ENCODE assay signal across 18 cellular contexts in the genomic region with DNA sequence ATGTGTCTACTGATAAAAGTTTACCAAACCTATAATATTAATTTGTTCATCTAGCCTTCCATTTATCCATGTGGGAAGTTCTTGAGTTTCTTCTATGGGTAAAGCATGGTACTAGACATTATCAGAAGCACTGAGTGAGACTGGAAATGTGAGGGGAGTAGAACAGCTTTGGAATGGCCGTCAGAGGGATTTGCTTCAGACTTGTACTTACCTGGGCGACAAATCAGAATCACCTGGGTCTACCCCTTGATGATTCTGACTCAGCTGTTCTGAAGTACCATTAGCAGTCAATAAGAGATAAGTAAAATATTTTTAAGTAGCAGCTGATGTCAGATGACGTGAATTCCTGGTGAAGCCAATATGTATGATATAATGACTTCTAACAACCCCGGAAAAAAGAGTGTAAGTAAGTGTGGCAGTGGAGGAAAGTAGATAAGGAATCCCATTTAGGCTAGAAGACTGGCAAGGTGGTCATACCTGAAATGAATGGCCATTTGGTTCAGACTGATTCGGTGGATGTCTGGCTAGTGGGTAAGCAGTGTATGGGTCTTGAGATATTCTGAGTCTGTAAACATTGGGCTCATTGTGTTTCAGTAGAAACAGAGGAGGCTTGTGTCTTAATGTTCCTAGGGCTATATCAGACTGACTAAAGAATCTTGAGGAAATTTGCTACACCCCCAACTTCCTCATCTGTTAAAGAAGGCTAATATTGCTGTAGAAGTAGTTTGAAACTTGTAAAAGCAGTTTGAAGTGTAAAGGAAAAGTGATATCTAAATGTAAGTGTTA.
DNase-seq lines count a peak whose midpoint lies in the region; ATAC-seq and TF ChIP-seq lines count a peak whose summit lies in the region.
"Had no signal": no experiment of that assay in that cellular context is flagged by ENCODE, and none has a peak within 500 bp of the region (broad histone marks: within the 10 kb centered on the region; RNA-seq: fewer than 3 reads in every experiment).

No MANE protein-coding gene starts in this region.

- ATAC-seq in left lung, result peak; percentile 82
- ATAC-seq in upper lobe of right lung, result peak; percentile 33
- ATAC-seq: A549 had no signal

- DNase-seq in RPMI7951 (ENCODE audit: low read depth) (peak; percentile 4), epidermal melanocyte (ENCODE audit: insufficient read length, low spot score) (peak; percentile 49), left lung (no peak), upper lobe of right lung (no peak), OCI-LY7 (ENCODE audit: low spot score) (no peak), KG1 (lab: John Stamatoyannopoulos, UW) (no peak)
- no peak for DNase-seq in activated CD8-positive, alpha-beta memory T cell treated with anti-CD3 and anti-CD28 coated beads, Interleukin-2, amount 50 U/mL, for 48 hours
- DNase-seq: 8988T; ACHN; C1 segment of cervical spinal cord; Caco-2; CD4-positive, alpha-beta memory T cell; DMS153; DND-41; GM23248; H7; HCEC 1CT had no signal

- no peak overlapping the region for H3K4me3 ChIP-seq in left lung
- H3K4me3 ChIP-seq in upper lobe of right lung, result no peak overlapping the region
- H3K4me3 ChIP-seq in OCI-LY7 (ENCODE audit: low read depth, low read length, poor library complexity, severe bottlenecking), result no peak overlapping the region
- H3K4me3 ChIP-seq: A549, GM23248 had no signal

- CTCF ChIA-PET in OCI-LY7 (lab: Charles Lee; ENCODE audit: unreplicated experiment), result no interaction called here

- intact Hi-C loops in left lung (cut with DNase I) (no loop called here), upper lobe of right lung (cut with DNase I) (no loop called here), OCI-LY7 (cut with micrococcal nuclease; ENCODE audit: unreplicated experiment) (no loop called here)

- H3K4me1 ChIP-seq in left lung (no peaks in the 10 kb centered on the region), upper lobe of right lung (no peaks in the 10 kb centered on the region), OCI-LY7 (ENCODE audit: insufficient read depth, low read length, poor library complexity, severe bottlenecking) (no peaks in the 10 kb centered on the region)
- H3K4me1 ChIP-seq: A549, Caco-2 had no signal

- POLR2A ChIA-PET in OCI-LY7 (lab: Charles Lee), result interaction anchor here (0.7 kb wide), 1 partner anchor 141 kb away, joined by 3 read pairs; no protein-coding TSS in a partner anchor

- H3K36me3 ChIP-seq in left lung (no peaks in the 10 kb centered on the region), upper lobe of right lung (no peaks in the 10 kb centered on the region), OCI-LY7 (ENCODE audit: insufficient read depth, low read length) (no peaks in the 10 kb centered on the region)

- H3K9me3 ChIP-seq in left lung (no peaks in the 10 kb centered on the region), upper lobe of right lung (no peaks in the 10 kb centered on the region), OCI-LY7 (ENCODE audit: low read length) (no peaks in the 10 kb centered on the region)
- H3K9me3 ChIP-seq: A549, Caco-2 had no signal

- no peak overlapping the region for H2AFZ ChIP-seq in OCI-LY7 (ENCODE audit: low read length)
- H2AFZ ChIP-seq: GM23248 had no signal

- no peaks in the 10 kb centered on the region for H3K9me2 ChIP-seq in OCI-LY7 (ENCODE audit: insufficient read depth, low read length)

- H3K27ac ChIP-seq in left lung (no peak overlapping the region), upper lobe of right lung (no peak overlapping the region), OCI-LY7 (ENCODE audit: low read depth, low read length, poor library complexity, severe bottlenecking) (no peak overlapping the region)
- H3K27ac ChIP-seq: A549, GM23248 had no signal

- no peaks in the 10 kb centered on the region for H3K79me2 ChIP-seq in OCI-LY7 (ENCODE audit: insufficient read depth, low read depth, low read length)

- no TSS peak for BruUV-seq in OCI-LY7 (replicated peaks; lab: Mats Ljungman, UMichigan)

- H4K20me1 ChIP-seq in OCI-LY7 (ENCODE audit: insufficient read depth, low read length), result no peaks in the 10 kb centered on the region

- no peak for TF ChIP-seq CTCF in left lung (IDR thresholded peaks at IDR 0.05)
- no peak for TF ChIP-seq CTCF in upper lobe of right lung (IDR thresholded peaks at IDR 0.05)
- TF ChIP-seq CTCF in OCI-LY7 (conservative IDR thresholded peaks at IDR 0.05; ENCODE audit: low read length), result no peak

- no peaks in the 10 kb centered on the region for H3K27me3 ChIP-seq in left lung
- H3K27me3 ChIP-seq in upper lobe of right lung, result no peaks in the 10 kb centered on the region

- H3K4me2 ChIP-seq in OCI-LY7 (ENCODE audit: low read length), result no peak overlapping the region
- H3K4me2 ChIP-seq: A549 had no signal

Comparison
In these comparisons a context has a peak if more than half of its experiments do, and no peak if none do; other contexts are left out.
1. DNase-seq: peak in RPMI7951 (single experiment) and epidermal melanocyte (single experiment); none in left lung (0 of 2), upper lobe of right lung (single experiment), OCI-LY7 (single experiment), KG1 (single experiment) and activated CD8-positive, alpha-beta memory T cell treated with anti-CD3 and anti-CD28 coated beads, Interleukin-2, amount 50 U/mL, for 48 hours (single experiment).